Comparison of ENCODE assay signal across 19 cellular contexts in genomic region chr16:14296663-14297062, GRCh38.
"Had no signal": no experiment of that assay in that cellular context is flagged by ENCODE, and none has a peak within 500 bp of the region (broad histone marks: within the 10 kb centered on the region; RNA-seq: fewer than 3 reads in every experiment).

No MANE protein-coding gene starts in this region.

- H3K9me3 ChIP-seq: MG63, SJSA1 had no signal

- H3K4me3 ChIP-seq: MG63, SJSA1, SK-N-MC had no signal

- DNase-seq: IMR-90, MG63, NCI-H1092, NCI-H1105 treated with DMSO at 0.1 percent for 48 hours, NCI-H1436, NCI-H1694, NCI-H187 treated with DMSO at 0.1 percent for 48 hours, NCI-H2029 treated with DMSO at 0.1 percent for 48 hours, NCI-H2171 treated with DMSO at 0.1 percent for 48 hours, NCI-H2227 treated with DMSO at 0.1 percent for 48 hours, NCI-H524, NCI-H69, NCI-H774, Right ventricle myocardium superior, RPMI8226, SIG-M5 had no signal

- H3K36me3 ChIP-seq: MG63, SJSA1 had no signal

- H3K27ac ChIP-seq: KMS-11, SJSA1, SK-N-MC had no signal

- H3K27me3 ChIP-seq: MG63, SJSA1 had no signal
